In genomic region chr16:69497876-69498596, GRCh38 we compare ENCODE assay signal across 1 cellular context.
TF ChIP-seq lines count a peak whose summit lies in the region.

No MANE protein-coding gene starts in this region.

TF ChIP-seq in K562, 482 proteins besides CTCF, POLR2A, EP300 and RAD21 (continued from another document):
- TF ChIP-seq NFYB (IDR thresholded peaks at IDR 0.05; ENCODE audit: extremely low read depth, insufficient read length) (no peak), CGGBP1 (CRISPR knock-in tag; IDR thresholded peaks at IDR 0.05) (no peak), HNRNPH1 (optimal IDR thresholded peaks at IDR 0.05; ENCODE audit: low read depth, low read length) (no peak), XRCC4 (IDR thresholded peaks at IDR 0.05; ENCODE audit: extremely low read depth, insufficient read depth, insufficient read length) (no peak)
